ENCODE assay signal across 4 cellular contexts in the genomic region with DNA sequence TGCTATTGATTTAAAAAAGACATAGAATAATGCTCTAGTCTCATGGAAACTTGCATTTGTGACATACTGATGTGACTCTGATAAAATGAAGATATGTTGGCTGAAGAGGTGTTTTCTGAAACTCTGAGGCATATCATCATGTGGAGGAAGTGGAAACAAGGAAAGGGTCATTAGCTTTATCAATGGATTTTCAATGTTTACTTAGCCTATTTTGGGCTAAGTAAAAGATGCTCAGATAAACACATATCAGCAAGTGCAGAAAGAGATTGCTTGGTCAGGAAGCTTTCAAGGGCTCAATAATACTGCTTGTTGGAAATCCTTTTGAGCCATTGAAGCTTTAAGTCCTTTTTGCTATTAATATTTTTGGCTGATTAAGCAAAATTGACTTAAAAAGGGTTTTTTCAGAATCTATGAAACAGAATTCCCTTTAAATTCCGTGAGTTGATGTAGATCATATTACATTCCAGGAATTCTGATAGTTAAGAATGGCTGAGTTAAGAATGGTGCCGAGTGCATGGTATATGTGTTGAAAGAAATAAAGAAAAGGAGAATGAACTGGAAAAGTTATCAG.
TF ChIP-seq lines count a peak whose summit lies in the region.

No MANE protein-coding gene starts in this region.

TF ChIP-seq in A549, 52 proteins besides CTCF, POLR2A, EP300 and RAD21:
- TF ChIP-seq MAFK (IDR thresholded peaks at IDR 0.05; ENCODE audit: partially characterized antibody) (peak; percentile 59), BCL3 (IDR thresholded peaks at IDR 0.05) (no peak)

TF ChIP-seq in GM23338, 12 proteins besides CTCF, POLR2A, EP300 and RAD21 (continues in another document):
- no peak for TF ChIP-seq STAT1 (IDR thresholded peaks at IDR 0.05; ENCODE audit: unreplicated experiment)
- no peak for TF ChIP-seq ZNF114 (CRISPR knock-in tag; IDR thresholded peaks at IDR 0.05)
- no peak for TF ChIP-seq EZH2phosphoT487 (IDR thresholded peaks at IDR 0.05; ENCODE audit: unreplicated experiment)
- TF ChIP-seq JUNB (IDR thresholded peaks at IDR 0.05; ENCODE audit: unreplicated experiment), result no peak
- no peak for TF ChIP-seq CREB1 (CRISPR knock-in tag; IDR thresholded peaks at IDR 0.05; ENCODE audit: low read depth)
- TF ChIP-seq EZH2 (IDR thresholded peaks at IDR 0.05; ENCODE audit: low read depth, unreplicated experiment), result no peak
- TF ChIP-seq NANOG (IDR thresholded peaks at IDR 0.05; ENCODE audit: borderline replicate concordance), result no peak
- no peak for TF ChIP-seq ZNF331 (CRISPR knock-in tag; IDR thresholded peaks at IDR 0.05; ENCODE audit: low read depth)

TF ChIP-seq in K562, 482 proteins besides CTCF, POLR2A, EP300 and RAD21:
- TF ChIP-seq ZNF316 (IDR thresholded peaks at IDR 0.05), result peak; percentile 50
- no peak for TF ChIP-seq ARID2 (IDR thresholded peaks at IDR 0.05)
- TF ChIP-seq ZFP1 (CRISPR knock-in tag; IDR thresholded peaks at IDR 0.05), result no peak
- no peak for TF ChIP-seq SNRNP70 (optimal IDR thresholded peaks at IDR 0.05; ENCODE audit: low read depth, low read length)
- no peak for TF ChIP-seq SPI1 (IDR thresholded peaks at IDR 0.05; ENCODE audit: borderline replicate concordance, low read depth, low read length)
- no peak for TF ChIP-seq ZNF551 (CRISPR knock-in tag; IDR thresholded peaks at IDR 0.05)
- TF ChIP-seq MAFF (IDR thresholded peaks at IDR 0.05; ENCODE audit: low read length), result peak; percentile 43; the same call in 1 of the 2 replicates
- TF ChIP-seq, protein P1, sequence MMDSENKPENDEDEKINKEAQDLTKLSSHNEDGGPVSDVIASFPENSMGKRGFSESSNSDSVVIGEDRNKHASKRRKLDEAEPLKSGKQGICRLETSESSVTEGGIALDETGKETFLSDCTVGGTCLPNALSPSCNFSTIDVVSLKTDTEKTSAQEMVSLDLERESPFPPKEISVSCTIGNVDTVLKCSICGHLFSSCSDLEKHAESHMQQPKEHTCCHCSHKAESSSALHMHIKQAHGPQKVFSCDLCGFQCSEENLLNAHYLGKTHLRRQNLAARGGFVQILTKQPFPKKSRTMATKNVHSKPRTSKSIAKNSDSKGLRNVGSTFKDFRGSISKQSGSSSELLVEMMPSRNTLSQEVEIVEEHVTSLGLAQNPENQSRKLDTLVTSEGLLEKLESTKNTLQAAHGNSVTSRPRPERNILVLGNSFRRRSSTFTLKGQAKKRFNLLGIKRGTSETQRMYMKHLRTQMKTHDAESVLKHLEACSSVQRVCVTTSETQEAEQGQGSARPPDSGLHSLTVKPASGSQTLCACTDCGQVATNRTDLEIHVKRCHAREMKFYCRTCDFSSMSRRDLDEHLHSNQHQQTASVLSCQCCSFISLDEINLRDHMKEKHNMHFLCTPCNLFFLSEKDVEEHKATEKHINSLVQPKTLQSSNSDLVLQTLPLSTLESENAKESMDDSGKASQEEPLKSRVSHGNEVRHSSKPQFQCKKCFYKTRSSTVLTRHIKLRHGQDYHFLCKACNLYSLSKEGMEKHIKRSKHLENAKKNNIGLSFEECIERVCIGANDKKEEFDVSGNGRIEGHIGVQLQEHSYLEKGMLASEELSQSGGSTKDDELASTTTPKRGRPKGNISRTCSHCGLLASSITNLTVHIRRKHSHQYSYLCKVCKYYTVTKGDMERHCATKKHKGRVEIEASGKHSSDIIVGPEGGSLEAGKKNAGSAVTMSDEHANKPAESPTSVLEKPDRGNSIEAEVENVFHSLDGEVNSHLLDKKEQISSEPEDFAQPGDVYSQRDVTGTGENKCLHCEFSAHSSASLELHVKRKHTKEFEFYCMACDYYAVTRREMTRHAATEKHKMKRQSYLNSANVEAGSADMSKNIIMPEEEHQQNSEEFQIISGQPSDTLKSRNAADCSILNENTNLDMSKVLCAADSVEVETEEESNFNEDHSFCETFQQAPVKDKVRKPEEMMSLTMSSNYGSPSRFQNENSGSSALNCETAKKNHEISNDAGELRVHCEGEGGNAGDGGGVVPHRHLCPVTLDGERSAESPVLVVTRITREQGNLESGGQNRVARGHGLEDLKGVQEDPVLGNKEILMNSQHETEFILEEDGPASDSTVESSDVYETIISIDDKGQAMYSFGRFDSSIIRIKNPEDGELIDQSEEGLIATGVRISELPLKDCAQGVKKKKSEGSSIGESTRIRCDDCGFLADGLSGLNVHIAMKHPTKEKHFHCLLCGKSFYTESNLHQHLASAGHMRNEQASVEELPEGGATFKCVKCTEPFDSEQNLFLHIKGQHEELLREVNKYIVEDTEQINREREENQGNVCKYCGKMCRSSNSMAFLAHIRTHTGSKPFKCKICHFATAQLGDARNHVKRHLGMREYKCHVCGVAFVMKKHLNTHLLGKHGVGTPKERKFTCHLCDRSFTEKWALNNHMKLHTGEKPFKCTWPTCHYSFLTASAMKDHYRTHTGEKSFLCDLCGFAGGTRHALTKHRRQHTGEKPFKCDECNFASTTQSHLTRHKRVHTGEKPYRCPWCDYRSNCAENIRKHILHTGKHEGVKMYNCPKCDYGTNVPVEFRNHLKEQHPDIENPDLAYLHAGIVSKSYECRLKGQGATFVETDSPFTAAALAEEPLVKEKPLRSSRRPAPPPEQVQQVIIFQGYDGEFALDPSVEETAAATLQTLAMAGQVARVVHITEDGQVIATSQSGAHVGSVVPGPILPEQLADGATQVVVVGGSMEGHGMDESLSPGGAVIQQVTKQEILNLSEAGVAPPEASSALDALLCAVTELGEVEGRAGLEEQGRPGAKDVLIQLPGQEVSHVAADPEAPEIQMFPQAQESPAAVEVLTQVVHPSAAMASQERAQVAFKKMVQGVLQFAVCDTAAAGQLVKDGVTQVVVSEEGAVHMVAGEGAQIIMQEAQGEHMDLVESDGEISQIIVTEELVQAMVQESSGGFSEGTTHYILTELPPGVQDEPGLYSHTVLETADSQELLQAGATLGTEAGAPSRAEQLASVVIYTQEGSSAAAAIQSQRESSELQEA (IDR thresholded peaks at IDR 0.05; ENCODE audit: low read depth), result no peak
- no peak for TF ChIP-seq ZNF668 (CRISPR knock-in tag; IDR thresholded peaks at IDR 0.05)
- no peak for TF ChIP-seq PYGO2 (tag; IDR thresholded peaks at IDR 0.05)
- peak; percentile 49 for TF ChIP-seq C11orf30 (IDR thresholded peaks at IDR 0.05; ENCODE audit: low read depth)
- no peak for TF ChIP-seq MTA2 (IDR thresholded peaks at IDR 0.05; ENCODE audit: low read depth)
- TF ChIP-seq HDAC2 (IDR thresholded peaks at IDR 0.05), result no peak
- no peak for TF ChIP-seq E2F5 (CRISPR knock-in tag; IDR thresholded peaks at IDR 0.05)
- no peak for TF ChIP-seq KHSRP (IDR thresholded peaks at IDR 0.05)
- TF ChIP-seq ETS2 (tag; IDR thresholded peaks at IDR 0.05; ENCODE audit: borderline replicate concordance, poor library complexity, severe bottlenecking), result no peak
- no peak for TF ChIP-seq DACH1 (IDR thresholded peaks at IDR 0.05; ENCODE audit: partially characterized antibody)
- no peak for TF ChIP-seq PHF8 (IDR thresholded peaks at IDR 0.05; ENCODE audit: borderline replicate concordance, low read length)
- no peak for TF ChIP-seq MED1 (CRISPR knock-in tag; IDR thresholded peaks at IDR 0.05; ENCODE audit: borderline replicate concordance)
- TF ChIP-seq MAFK (IDR thresholded peaks at IDR 0.05; ENCODE audit: low read length), result peak; percentile 14; the same call in 1 of the 2 replicates
- peak in 1 of 2 experiments; percentile 73; a peak in 2 of 4 replicates for TF ChIP-seq FOXA3 (CRISPR knock-in tag; conservative IDR thresholded peaks at IDR 0.05 in 1 of 2, IDR thresholded peaks at IDR 0.05 in 1 of 2)
- no peak for TF ChIP-seq SRSF1 (IDR thresholded peaks at IDR 0.05; ENCODE audit: low read depth, low read length)
- TF ChIP-seq CHCHD3 (CRISPR knock-in tag; IDR thresholded peaks at IDR 0.05), result no peak
- no peak for TF ChIP-seq ZNF217 (CRISPR knock-in tag; IDR thresholded peaks at IDR 0.05)

TF ChIP-seq in GM12891, 5 proteins besides CTCF, POLR2A, EP300 and RAD21:
- TF ChIP-seq SPI1 (IDR thresholded peaks at IDR 0.05; ENCODE audit: low read depth, low read length) (no peak), POU2F2 (IDR thresholded peaks at IDR 0.05; ENCODE audit: low read depth, low read length) (no peak), TAF1 (IDR thresholded peaks at IDR 0.05; ENCODE audit: low read depth, low read length) (no peak), PAX5 (IDR thresholded peaks at IDR 0.05; ENCODE audit: insufficient read depth, low read length, severe bottlenecking) (no peak), POLR2AphosphoS5 (IDR thresholded peaks at IDR 0.05; ENCODE audit: low read depth, low read length) (no peak)
